22 cellular contexts compared by ENCODE assay signal in genomic region chr5:38678079-38678478, GRCh38.
"Had no signal": no experiment of that assay in that cellular context is flagged by ENCODE, and none has a peak within 500 bp of the region (broad histone marks: within the 10 kb centered on the region; RNA-seq: fewer than 3 reads in every experiment).

No MANE protein-coding gene starts in this region.

- H3K4me3 ChIP-seq: coronary artery, esophagus squamous epithelium, left lung, pancreas, right atrium auricular region, stomach, transverse colon, upper lobe of right lung, uterus had no signal

- H3K4me1 ChIP-seq: esophagus squamous epithelium, left lung, pancreas, right atrium auricular region, stomach, transverse colon, upper lobe of right lung, uterus had no signal

- H3K36me3 ChIP-seq: esophagus squamous epithelium, left lung, neutrophil, pancreas, right atrium auricular region, stomach, transverse colon, upper lobe of right lung, uterus had no signal

- H3K27me3 ChIP-seq: esophagus squamous epithelium, left lung, neutrophil, pancreas, right atrium auricular region, stomach, upper lobe of right lung, uterus had no signal

- H3K27ac ChIP-seq: coronary artery, esophagus squamous epithelium, left lung, neutrophil, pancreas, right atrium auricular region, stomach, transverse colon, upper lobe of right lung, uterus had no signal

- FAIRE-seq: endometrium, kidney, pancreas had no signal

- H3K9me3 ChIP-seq: esophagus squamous epithelium, left lung, neutrophil, pancreas, right atrium auricular region, stomach, transverse colon, upper lobe of right lung, uterus had no signal

- DNase-seq: dermis blood vessel endothelial cell; effector memory CD8-positive, alpha-beta T cell; erythroblast; esophagus squamous epithelium; foreskin melanocyte; kidney; left cardiac atrium; left lung; mesendoderm; natural killer cell; pancreas; stimulated activated CD4-positive, alpha-beta T cell treated with anti-CD3 and anti-CD28 coated beads, Interleukin-2, amount 100 ng/mL, for 24 hours; stimulated activated CD4-positive, alpha-beta T cell treated with anti-CD3 and anti-CD28 coated beads, Interleukin-4, amount 100 ng/mL, for 24 hours; stimulated activated naive CD4-positive, alpha-beta T cell treated with Interleukin-2 at 50 U/mL for 16 hours; stomach; transverse colon; upper lobe of right lung; uterus had no signal
